In genomic region chrX:57565198-57565597, GRCh38 we compare ENCODE assay signal across 18 cellular contexts. TPM values are rescaled to one million over a fixed set of nuclear protein-coding genes. Genes with fewer than 3 reads are reported as not detected.
DNase-seq lines count a peak whose midpoint lies in the region; ATAC-seq and TF ChIP-seq lines count a peak whose summit lies in the region.
"Had no signal": no experiment of that assay in that cellular context is flagged by ENCODE, and none has a peak within 500 bp of the region (broad histone marks: within the 10 kb centered on the region; RNA-seq: fewer than 3 reads in every experiment).

No MANE protein-coding gene starts in this region.

- no peak for TF ChIP-seq CTCF in GM23338 (conservative IDR thresholded peaks at IDR 0.05; ENCODE audit: low read depth in 2 of 2)
- TF ChIP-seq CTCF in GM10248 (IDR thresholded peaks at IDR 0.05; ENCODE audit: control extremely low read depth, extremely low read depth, low read depth, missing control alignments) = no peak

- H3K27ac ChIP-seq in GM23338 (ENCODE audit: low read depth) = no peak overlapping the region
- H3K27ac ChIP-seq: GM23248, HL-60 had no signal

- no peak overlapping the region for H3K4me2 ChIP-seq in GM23338

- H3K79me2 ChIP-seq in GM23338 (replicated peaks; ENCODE audit: insufficient read depth) = no peaks in the 10 kb centered on the region

- H3K4me3 Mint-ChIP-seq in activated CD4-positive, alpha-beta T cell treated with anti-CD3 and anti-CD28 coated beads, Interleukin-2, amount 10 ng/mL, durations not matched to agents 7 days and 5 days = no peak overlapping the region
- no peak overlapping the region for H3K4me3 Mint-ChIP-seq in activated CD4-positive, alpha-beta T cell treated with anti-CD3 and anti-CD28 coated beads, Interleukin-2, amount 10 ng/mL, durations not matched to agents 24 days and 14 days
- H3K4me3 Mint-ChIP-seq in GM23338 = no peak overlapping the region
- H3K4me3 Mint-ChIP-seq: CD4-positive, CD25-positive, alpha-beta regulatory T cell; CD8-positive, alpha-beta memory T cell had no signal

- no peaks in the 10 kb centered on the region for H3K27me3 ChIP-seq in GM23338 (ENCODE audit: insufficient read depth)
- H3K27me3 ChIP-seq: BE2C had no signal

- H3K4me1 Mint-ChIP-seq in activated CD4-positive, alpha-beta T cell treated with anti-CD3 and anti-CD28 coated beads, Interleukin-2, amount 10 ng/mL, durations not matched to agents 7 days and 5 days = no peaks in the 10 kb centered on the region
- no peaks in the 10 kb centered on the region for H3K4me1 Mint-ChIP-seq in activated CD4-positive, alpha-beta T cell treated with anti-CD3 and anti-CD28 coated beads, Interleukin-2, amount 10 ng/mL, durations not matched to agents 24 days and 14 days
- H3K4me1 Mint-ChIP-seq in GM23338 = no peaks in the 10 kb centered on the region
- H3K4me1 Mint-ChIP-seq: CD4-positive, CD25-positive, alpha-beta regulatory T cell; CD8-positive, alpha-beta memory T cell had no signal

- intact Hi-C loops in activated CD4-positive, alpha-beta T cell treated with anti-CD3 and anti-CD28 coated beads, Interleukin-2, amount 10 ng/mL, durations not matched to agents 24 days and 14 days (cut with micrococcal nuclease) = no loop called here

- no peaks in the 10 kb centered on the region for H3K9me2 ChIP-seq in GM23338 (ENCODE audit: insufficient read depth)

- no peak overlapping the region for H3K4me3 ChIP-seq in GM23338
- H3K4me3 ChIP-seq: GM23248, K562 had no signal

- no peaks in the 10 kb centered on the region for H3F3A ChIP-seq in GM23338 (replicated peaks; ENCODE audit: low read depth)

- no peaks in the 10 kb centered on the region for H3K4me1 ChIP-seq in GM23338 (ENCODE audit: insufficient read depth)
- H3K4me1 ChIP-seq: BE2C, Caco-2 had no signal

- H3K27me3 Mint-ChIP-seq in activated CD4-positive, alpha-beta T cell treated with anti-CD3 and anti-CD28 coated beads, Interleukin-2, amount 10 ng/mL, durations not matched to agents 7 days and 5 days = no peaks in the 10 kb centered on the region
- H3K27me3 Mint-ChIP-seq in activated CD4-positive, alpha-beta T cell treated with anti-CD3 and anti-CD28 coated beads, Interleukin-2, amount 10 ng/mL, durations not matched to agents 24 days and 14 days = no peaks in the 10 kb centered on the region
- no peaks in the 10 kb centered on the region for H3K27me3 Mint-ChIP-seq in GM23338 (ENCODE audit: insufficient read depth, low read depth, poor library complexity)
- H3K27me3 Mint-ChIP-seq: CD4-positive, CD25-positive, alpha-beta regulatory T cell had no signal

- ATAC-seq in GM23338 = no peak
- no peak for ATAC-seq in GM19397 (IDR thresholded peaks at IDR 0.05; ENCODE audit: unreplicated experiment)
- ATAC-seq: K562 had no signal

- no peaks in the 10 kb centered on the region for H4K20me1 ChIP-seq in GM23338 (replicated peaks; ENCODE audit: insufficient read depth)

- H3K9me3 Mint-ChIP-seq in activated CD4-positive, alpha-beta T cell treated with anti-CD3 and anti-CD28 coated beads, Interleukin-2, amount 10 ng/mL, durations not matched to agents 7 days and 5 days = no peaks in the 10 kb centered on the region
- no peaks in the 10 kb centered on the region for H3K9me3 Mint-ChIP-seq in activated CD4-positive, alpha-beta T cell treated with anti-CD3 and anti-CD28 coated beads, Interleukin-2, amount 10 ng/mL, durations not matched to agents 24 days and 14 days
- peaks cover 32% of the 10 kb centered on the region for H3K9me3 Mint-ChIP-seq in GM23338

- CTCF ChIA-PET in activated CD4-positive, alpha-beta T cell treated with anti-CD3 and anti-CD28 coated beads, Interleukin-2, amount 10 ng/mL, durations not matched to agents 7 days and 5 days (lab: Charles Lee) = no interaction called here
- CTCF ChIA-PET in GM10248 (lab: Yijun Ruan, JAX) = interaction anchor here (0.6 kb wide), 1 partner anchor 14 kb away, joined by 3 read pairs; no protein-coding TSS in a partner anchor

- peak; percentile 5 for DNase-seq in activated CD4-positive, alpha-beta T cell treated with anti-CD3 and anti-CD28 coated beads, Interleukin-2, amount 10 ng/mL, durations not matched to agents 7 days and 5 days
- DNase-seq in activated CD4-positive, alpha-beta T cell treated with anti-CD3 and anti-CD28 coated beads, Interleukin-2, amount 10 ng/mL, durations not matched to agents 24 days and 14 days = no peak
- DNase-seq in GM23338 (ENCODE audit: low spot score) (peak; percentile 3), GM10248 (ENCODE audit: extremely low spot score) (no peak)
- DNase-seq in central memory CD4-positive, alpha-beta T cell = peak; percentile 1
- DNase-seq: ACHN; BE2C; C1 segment of cervical spinal cord; Caco-2; CD8-positive, alpha-beta memory T cell; DMS79 treated with DMSO at 0.1 percent for 48 hours; GM23248; HCEC 1CT; IMR-90 had no signal

- H3K27ac Mint-ChIP-seq in activated CD4-positive, alpha-beta T cell treated with anti-CD3 and anti-CD28 coated beads, Interleukin-2, amount 10 ng/mL, durations not matched to agents 7 days and 5 days = no peak overlapping the region
- H3K27ac Mint-ChIP-seq in activated CD4-positive, alpha-beta T cell treated with anti-CD3 and anti-CD28 coated beads, Interleukin-2, amount 10 ng/mL, durations not matched to agents 24 days and 14 days = no peak overlapping the region
- no peak overlapping the region for H3K27ac Mint-ChIP-seq in GM23338
- H3K27ac Mint-ChIP-seq: CD4-positive, CD25-positive, alpha-beta regulatory T cell; CD8-positive, alpha-beta memory T cell had no signal

- no peaks in the 10 kb centered on the region for H3K36me3 Mint-ChIP-seq in activated CD4-positive, alpha-beta T cell treated with anti-CD3 and anti-CD28 coated beads, Interleukin-2, amount 10 ng/mL, durations not matched to agents 7 days and 5 days (ENCODE audit: low read depth)
- no peaks in the 10 kb centered on the region for H3K36me3 Mint-ChIP-seq in activated CD4-positive, alpha-beta T cell treated with anti-CD3 and anti-CD28 coated beads, Interleukin-2, amount 10 ng/mL, durations not matched to agents 24 days and 14 days (ENCODE audit: low read depth)
- H3K36me3 Mint-ChIP-seq in GM23338 (ENCODE audit: low read depth) = peaks cover under 1% of the 10 kb centered on the region; the same call in 1 of the 3 replicates
- H3K36me3 Mint-ChIP-seq: CD4-positive, CD25-positive, alpha-beta regulatory T cell; CD8-positive, alpha-beta memory T cell had no signal

- H2AFZ ChIP-seq in GM23338 = no peak overlapping the region
- H2AFZ ChIP-seq: GM23248 had no signal

- H3K36me3 ChIP-seq in GM23338 (ENCODE audit: insufficient read depth) = no peaks in the 10 kb centered on the region
- H3K36me3 ChIP-seq: BE2C had no signal

- POLR2A ChIA-PET in activated CD4-positive, alpha-beta T cell treated with anti-CD3 and anti-CD28 coated beads, Interleukin-2, amount 10 ng/mL, durations not matched to agents 7 days and 5 days (lab: Charles Lee) = no interaction called here
- POLR2A ChIA-PET in GM10248 (lab: Yijun Ruan, JAX) = no interaction called here

TF ChIP-seq in GM23338, 12 proteins besides CTCF, POLR2A, EP300 and RAD21 (continues in another document):
- TF ChIP-seq REST (IDR thresholded peaks at IDR 0.05; ENCODE audit: unreplicated experiment) (no peak), NANOG (IDR thresholded peaks at IDR 0.05; ENCODE audit: borderline replicate concordance) (no peak), JUNB (IDR thresholded peaks at IDR 0.05; ENCODE audit: unreplicated experiment) (no peak), EZH2 (IDR thresholded peaks at IDR 0.05; ENCODE audit: low read depth, unreplicated experiment) (no peak), EZH2phosphoT487 (IDR thresholded peaks at IDR 0.05; ENCODE audit: unreplicated experiment) (no peak), STAT1 (IDR thresholded peaks at IDR 0.05; ENCODE audit: unreplicated experiment) (no peak), ZNF114 (CRISPR knock-in tag; IDR thresholded peaks at IDR 0.05) (no peak)
- TF ChIP-seq, protein P1, sequence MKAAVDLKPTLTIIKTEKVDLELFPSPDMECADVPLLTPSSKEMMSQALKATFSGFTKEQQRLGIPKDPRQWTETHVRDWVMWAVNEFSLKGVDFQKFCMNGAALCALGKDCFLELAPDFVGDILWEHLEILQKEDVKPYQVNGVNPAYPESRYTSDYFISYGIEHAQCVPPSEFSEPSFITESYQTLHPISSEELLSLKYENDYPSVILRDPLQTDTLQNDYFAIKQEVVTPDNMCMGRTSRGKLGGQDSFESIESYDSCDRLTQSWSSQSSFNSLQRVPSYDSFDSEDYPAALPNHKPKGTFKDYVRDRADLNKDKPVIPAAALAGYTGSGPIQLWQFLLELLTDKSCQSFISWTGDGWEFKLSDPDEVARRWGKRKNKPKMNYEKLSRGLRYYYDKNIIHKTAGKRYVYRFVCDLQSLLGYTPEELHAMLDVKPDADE (IDR thresholded peaks at IDR 0.05) = no peak

RNA-seq across cellular contexts. Expression of gene ZXDB, which starts 26.6 kb away (rescaled TPM):
- 1 to 10 TPM; 5.4 to 5.7 TPM for total RNA-seq in activated CD4-positive, alpha-beta T cell treated with anti-CD3 and anti-CD28 coated beads, Interleukin-2, amount 10 ng/mL, durations not matched to agents 7 days and 5 days
- total RNA-seq in activated CD4-positive, alpha-beta T cell treated with anti-CD3 and anti-CD28 coated beads, Interleukin-2, amount 10 ng/mL, durations not matched to agents 24 days and 14 days = 5.5 and 6.1 TPM in 2 replicates
- 15.5 and 16.1 TPM in 2 replicates for total RNA-seq in GM23338 (2014; rRNA removed; shearing (Covaris generic))
- 2.5 TPM in 2 replicates for polyA plus RNA-seq in GM23338 (2016; fragmentation: Nextera tagmentation; extraction: Ambion mirVana)

Comparison
In these comparisons a context has a peak if more than half of its experiments do, and no peak if none do; other contexts are left out.
1. DNase-seq: peak in activated CD4-positive, alpha-beta T cell treated with anti-CD3 and anti-CD28 coated beads, Interleukin-2, amount 10 ng/mL, durations not matched to agents 7 days and 5 days (single experiment), GM23338 (single experiment) and central memory CD4-positive, alpha-beta T cell (single experiment); none in activated CD4-positive, alpha-beta T cell treated with anti-CD3 and anti-CD28 coated beads, Interleukin-2, amount 10 ng/mL, durations not matched to agents 24 days and 14 days (single experiment) and GM10248 (single experiment).